In the genomic region with DNA sequence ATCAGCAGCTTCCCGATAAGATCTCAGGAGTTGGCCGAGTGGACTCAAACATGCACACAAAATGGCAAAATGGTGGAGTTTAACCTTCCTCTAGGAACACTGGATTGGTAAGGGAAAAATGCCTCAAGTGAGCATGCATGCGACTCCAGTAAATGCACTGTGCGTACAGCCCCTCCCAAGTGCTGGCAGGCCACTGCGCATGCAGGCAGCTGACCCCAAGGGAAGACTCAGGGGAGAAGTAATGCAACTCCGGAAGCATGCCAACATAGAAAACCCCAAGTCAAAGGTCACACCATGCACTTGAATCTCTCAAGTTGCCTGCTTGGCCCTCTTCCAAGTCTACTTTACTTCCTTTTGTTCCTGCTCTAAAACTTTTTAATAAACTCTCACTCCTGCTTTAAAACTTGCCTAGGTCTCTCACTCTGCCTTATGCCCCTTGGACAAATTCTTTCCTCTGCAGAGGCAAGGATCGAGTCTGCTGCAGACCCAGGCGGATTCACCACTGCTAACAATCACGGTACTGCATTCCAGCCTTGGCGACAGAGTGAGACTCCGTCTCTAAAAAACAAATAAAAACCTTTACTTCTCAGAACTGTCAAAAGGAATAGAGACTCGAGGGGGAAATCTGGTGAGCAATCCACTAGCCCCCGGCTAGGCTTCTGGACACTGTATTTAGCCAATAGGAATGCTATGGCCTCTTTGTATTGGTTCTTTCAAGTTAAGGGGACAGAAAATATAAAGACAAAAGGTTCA, we compare ENCODE assay signal across 21 cellular contexts. TPM values are rescaled to one million over a fixed set of nuclear protein-coding genes. Genes with fewer than 3 reads are reported as not detected.
"Had no signal": no experiment of that assay in that cellular context is flagged by ENCODE, and none has a peak within 500 bp of the region (broad histone marks: within the 10 kb centered on the region; RNA-seq: fewer than 3 reads in every experiment).

No MANE protein-coding gene starts in this region.

- H3K36me3 ChIP-seq: tibial artery had no signal

- H3K4me3 ChIP-seq: lung, tibial artery had no signal

- FAIRE-seq: islet of Langerhans, TTC549, urothelium cell line had no signal

- H3K27me3 ChIP-seq: foreskin keratinocyte, tibial artery had no signal

- ATAC-seq: activated CD8-positive, alpha-beta memory T cell treated with anti-CD3 and anti-CD28 coated beads, Interleukin-2, amount 10 ng/mL, durations not matched to agents 7 days and 5 days; foreskin keratinocyte; left cardiac atrium had no signal

- H3K4me1 ChIP-seq: foreskin keratinocyte, tibial artery had no signal

- H3K27ac ChIP-seq: foreskin keratinocyte, tibial artery had no signal

- DNase-seq: activated B cell treated with CpG ODN at 0.5 μM for 24 hours; activated CD4-positive, alpha-beta memory T cell treated with anti-CD3 and anti-CD28 coated beads, Interleukin-2, amount 10 ng/mL, durations not matched to agents 7 days and 5 days; activated CD8-positive, alpha-beta memory T cell treated with anti-CD3 and anti-CD28 coated beads, Interleukin-2, amount 10 ng/mL, durations not matched to agents 7 days and 5 days; activated naive CD8-positive, alpha-beta T cell treated with anti-CD3 and anti-CD28 coated beads for 36 hours; amniotic stem cell; foreskin keratinocyte; hippocampal formation; left cardiac atrium; nucleus accumbens; stimulated activated naive CD4-positive, alpha-beta T cell; tibial artery had no signal

RNA-seq across cellular contexts. Expression of a gene that starts 33.5 kb away (rescaled TPM):
- total RNA-seq: activated B cell treated with CpG ODN at 0.5 μM for 24 hours; activated CD4-positive, alpha-beta memory T cell treated with anti-CD3 and anti-CD28 coated beads, Interleukin-2, amount 10 ng/mL, durations not matched to agents 7 days and 5 days; activated CD8-positive, alpha-beta memory T cell treated with anti-CD3 and anti-CD28 coated beads, Interleukin-2, amount 10 ng/mL, durations not matched to agents 7 days and 5 days; activated naive CD8-positive, alpha-beta T cell treated with anti-CD3 and anti-CD28 coated beads for 36 hours; cardiac septum; dermis microvascular lymphatic vessel endothelial cell; fibroblast of lung; foreskin keratinocyte; left cardiac atrium; lung; mesothelial cell of epicardium; natural killer cell treated with Interleukin-12 subunit alpha and Interleukin-12 subunit beta and Interleukin-15 and Interleukin-18, amount 100 ng/mL, for 72 hours; T-helper 2 cell treated with Interferon-gamma antibody and Interleukin-4, amounts not matched to agents 100 ng/mL and 5 ng/mL, for 36 hours had no signal
- polyA plus RNA-seq: fibroblast of lung, foreskin keratinocyte, lung had no signal
